ENCODE assay signal across 8 cellular contexts in genomic region chr3:4303187-4304123, GRCh38. TPM values are rescaled to one million over a fixed set of nuclear protein-coding genes. Genes with fewer than 3 reads are reported as not detected.
DNase-seq lines count a peak whose midpoint lies in the region; ATAC-seq and TF ChIP-seq lines count a peak whose summit lies in the region.

TSS of gene SETMAR (plus strand) at chr3:4303369. CDS start at chr3:4303371, 2 bp downstream.

- peak within 1 kb of the TSS; percentile 84 for H3K4me3 ChIP-seq in AG04450 (ENCODE audit: low read depth, low read length)

- ATAC-seq in GM18873 (IDR thresholded peaks at IDR 0.05; ENCODE audit: low FRiP score, unreplicated experiment) = peak; percentile 89
- ATAC-seq in HG03135 (IDR thresholded peaks at IDR 0.05; ENCODE audit: unreplicated experiment) = peak; percentile 98

- TF ChIP-seq CTCF in AG04450 (IDR thresholded peaks at IDR 0.05; ENCODE audit: low read depth, low read length) = no peak

- POLR2A ChIA-PET in AG04450 (lab: Yijun Ruan, JAX) = no interaction called here

- DNase-seq in AG04450 (ENCODE audit: low read depth, low spot score) (peak; percentile 50), NCI-H2227 (lab: John Stamatoyannopoulos, UW; ENCODE audit: unreplicated experiment) (peak; percentile 83), islet precursor cell (peak; percentile 91)
- peak; percentile 69 for DNase-seq in activated CD4-positive, CD25-positive, alpha-beta regulatory T cell treated with anti-CD3 and anti-CD28 coated beads, Interleukin-2, amount 50 U/mL, for 16 hours (ENCODE audit: low read depth, low spot score)
- DNase-seq in central memory CD4-positive, alpha-beta T cell = peak; percentile 77
- peak; percentile 81 to 84 (median 83) for DNase-seq in stimulated activated CD4-positive, alpha-beta T cell treated with anti-CD3 and anti-CD28 coated beads, Interleukin-12 subunit alpha, Interleukin-12 subunit beta, amount 100 ng/mL, for 48 hours (ENCODE audit: low read depth in 2 of 3, low spot score in 1 of 3)

- no peaks in the 10 kb centered on the region for H3K27me3 ChIP-seq in AG04450 (ENCODE audit: control insufficient read depth, insufficient read depth, low read length)

- CTCF ChIA-PET in AG04450 (lab: Charles Lee) = interaction anchor here (1.1 kb wide), 1 partner anchor 330 kb away, joined by 5 read pairs; no protein-coding TSS in a partner anchor

- H3K9me3 ChIP-seq in AG04450 (ENCODE audit: control insufficient read depth, insufficient read depth, low read length) = no peaks in the 10 kb centered on the region

- peak within 1 kb of the TSS; percentile 67 for H3K27ac ChIP-seq in AG04450 (ENCODE audit: low read depth, low read length)

RNA-seq across cellular contexts. Expression of gene SETMAR, which starts in this region (rescaled TPM):
- 15.5 and 16.8 TPM in 2 replicates for polyA plus RNA-seq in AG04450 (2011; rRNA removed)
- 15.4 and 15.8 TPM in 2 replicates for polyA minus RNA-seq in AG04450 (2011; rRNA and poly(A)+ RNA removed)

Comparison
In these comparisons a context has a peak if more than half of its experiments do, and no peak if none do; other contexts are left out.
1. Peak in every context shown above with its lines: DNase-seq, ATAC-seq, H3K4me3 ChIP-seq and H3K27ac ChIP-seq.